Comparison of ENCODE assay signal across 1 cellular context in the genomic region with DNA sequence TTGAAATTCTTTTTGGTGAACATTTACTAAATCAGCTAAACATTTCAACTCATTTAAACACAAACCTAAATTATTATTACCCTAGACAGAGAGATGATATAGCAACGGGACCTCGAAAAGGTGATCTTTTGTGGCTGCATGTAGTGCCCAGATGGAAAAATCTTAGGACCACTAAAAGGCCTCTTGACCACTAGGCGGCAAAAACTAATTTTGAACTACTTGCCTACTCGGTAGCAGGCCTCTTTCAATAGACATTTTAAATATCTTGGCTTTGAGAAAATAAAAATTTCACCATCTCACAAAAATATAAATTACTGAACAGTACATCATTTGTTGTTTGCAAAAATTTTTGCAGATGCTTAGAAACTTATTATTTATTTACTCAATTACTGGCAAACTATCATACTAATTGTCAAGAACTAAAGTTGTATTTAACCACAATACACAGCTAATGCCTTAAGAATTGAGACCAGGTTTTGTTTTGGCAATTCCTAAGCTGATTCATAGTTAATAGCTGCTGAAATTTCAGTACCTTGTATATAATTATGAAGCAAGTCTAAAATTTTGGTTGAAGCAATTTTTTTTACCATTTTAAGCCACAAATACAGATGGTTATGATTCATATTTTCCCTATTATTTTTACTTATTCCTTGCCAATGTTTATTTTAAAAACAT.
TF ChIP-seq lines count a peak whose summit lies in the region.

No MANE protein-coding gene starts in this region.

TF ChIP-seq in SK-N-SH treated with all-trans-retinoic acid at 6 μM for 48 hours, 23 proteins besides CTCF, POLR2A, EP300 and RAD21 (continued from another document):
- TF ChIP-seq, protein P1, sequence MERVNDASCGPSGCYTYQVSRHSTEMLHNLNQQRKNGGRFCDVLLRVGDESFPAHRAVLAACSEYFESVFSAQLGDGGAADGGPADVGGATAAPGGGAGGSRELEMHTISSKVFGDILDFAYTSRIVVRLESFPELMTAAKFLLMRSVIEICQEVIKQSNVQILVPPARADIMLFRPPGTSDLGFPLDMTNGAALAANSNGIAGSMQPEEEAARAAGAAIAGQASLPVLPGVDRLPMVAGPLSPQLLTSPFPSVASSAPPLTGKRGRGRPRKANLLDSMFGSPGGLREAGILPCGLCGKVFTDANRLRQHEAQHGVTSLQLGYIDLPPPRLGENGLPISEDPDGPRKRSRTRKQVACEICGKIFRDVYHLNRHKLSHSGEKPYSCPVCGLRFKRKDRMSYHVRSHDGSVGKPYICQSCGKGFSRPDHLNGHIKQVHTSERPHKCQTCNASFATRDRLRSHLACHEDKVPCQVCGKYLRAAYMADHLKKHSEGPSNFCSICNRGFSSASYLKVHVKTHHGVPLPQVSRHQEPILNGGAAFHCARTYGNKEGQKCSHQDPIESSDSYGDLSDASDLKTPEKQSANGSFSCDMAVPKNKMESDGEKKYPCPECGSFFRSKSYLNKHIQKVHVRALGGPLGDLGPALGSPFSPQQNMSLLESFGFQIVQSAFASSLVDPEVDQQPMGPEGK (CRISPR knock-in tag; IDR thresholded peaks at IDR 0.05; ENCODE audit: borderline replicate concordance): no peak
- TF ChIP-seq SNAI2 (CRISPR knock-in tag; IDR thresholded peaks at IDR 0.05) (no peak), BACH2 (CRISPR knock-in tag; IDR thresholded peaks at IDR 0.05; ENCODE audit: borderline replicate concordance) (no peak)
